Comparison of ENCODE assay signal across 10 cellular contexts in genomic region chr1:11923827-11924113, GRCh38. TPM values are rescaled to one million over a fixed set of nuclear protein-coding genes. Genes with fewer than 3 reads are reported as not detected.
A peak's percentile ranks its signal among the peaks of the same experiment; 100 is the strongest.
DNase-seq lines count a peak whose midpoint lies in the region; ATAC-seq, FAIRE-seq and TF ChIP-seq lines count a peak whose summit lies in the region.
"Had no signal": no experiment of that assay in that cellular context is flagged by ENCODE, and none has a peak within 500 bp of the region (broad histone marks: within the 10 kb centered on the region; RNA-seq: fewer than 3 reads in every experiment).

No MANE protein-coding gene starts in this region.

- CTCF ChIA-PET in activated CD4-positive, alpha-beta T cell treated with anti-CD3 and anti-CD28 coated beads, Interleukin-2, amount 10 ng/mL, durations not matched to agents 7 days and 5 days (lab: Charles Lee) = interaction anchor here (1.0 kb wide), 1 partner anchor 10 kb away, joined by 3 read pairs; no protein-coding TSS in a partner anchor

- peak overlapping the region; percentile 73 for H3K4me3 Mint-ChIP-seq in activated CD4-positive, alpha-beta T cell treated with anti-CD3 and anti-CD28 coated beads, Interleukin-2, amount 10 ng/mL, durations not matched to agents 7 days and 5 days

- intact Hi-C loops in spleen (cut with DNase I; ENCODE audit: low total_unique reads) = no loop called here

- peak overlapping the region; percentile 88 for H3K4me2 ChIP-seq in SU-DHL-6 (ENCODE audit: low read depth, low read length, poor library complexity, severe bottlenecking)

- H3K36me3 ChIP-seq in SU-DHL-6 (ENCODE audit: low read length) (peaks cover 4% of the 10 kb centered on the region; the same call in 1 of the 2 replicates), spleen (peaks cover 0 to 53% (median 48%) of the 10 kb centered on the region in 6 donors)

- no peak for DNase-seq in activated CD4-positive, alpha-beta T cell treated with anti-CD3 and anti-CD28 coated beads, Interleukin-2, amount 10 ng/mL, durations not matched to agents 7 days and 5 days
- no peak for DNase-seq in activated CD4-positive, alpha-beta T cell treated with anti-CD3 and anti-CD28 coated beads, Interleukin-2, amount 50 U/mL, for 4 hours
- DNase-seq in fibroblast of the aortic adventitia (ENCODE audit: low read depth) (no peak), spleen (no peak), GM19239 (ENCODE audit: insufficient read length, low spot score) (no peak)
- DNase-seq: stimulated activated CD4-positive, alpha-beta T cell treated with anti-CD3 and anti-CD28 coated beads, Interleukin-4, amount 100 ng/mL, for 1 hour had no signal

- H3K27ac Mint-ChIP-seq in activated CD4-positive, alpha-beta T cell treated with anti-CD3 and anti-CD28 coated beads, Interleukin-2, amount 10 ng/mL, durations not matched to agents 7 days and 5 days = no peak overlapping the region

- TF ChIP-seq POLR2A in spleen (IDR thresholded peaks at IDR 0.05) = no peak

- H3K4me1 Mint-ChIP-seq in activated CD4-positive, alpha-beta T cell treated with anti-CD3 and anti-CD28 coated beads, Interleukin-2, amount 10 ng/mL, durations not matched to agents 7 days and 5 days = peaks cover 38% of the 10 kb centered on the region

- peak overlapping the region; percentile 64; the same call in 1 of the 2 replicates for H3K9ac ChIP-seq in SU-DHL-6 (ENCODE audit: low read length)

- no peak for FAIRE-seq in GM19239 (lab: Jason Lieb, UNC)
- FAIRE-seq: GM12891 had no signal

- H3K36me3 Mint-ChIP-seq in activated CD4-positive, alpha-beta T cell treated with anti-CD3 and anti-CD28 coated beads, Interleukin-2, amount 10 ng/mL, durations not matched to agents 7 days and 5 days (ENCODE audit: low read depth) = peaks cover 32% of the 10 kb centered on the region

- H3K4me1 ChIP-seq in spleen = peaks cover 27 to 77% (median 64%) of the 10 kb centered on the region in 6 donors

- peaks cover 9% of the 10 kb centered on the region for H3F3A ChIP-seq in SU-DHL-6 (ENCODE audit: insufficient read depth)

- H3K27me3 Mint-ChIP-seq in activated CD4-positive, alpha-beta T cell treated with anti-CD3 and anti-CD28 coated beads, Interleukin-2, amount 10 ng/mL, durations not matched to agents 7 days and 5 days = no peaks in the 10 kb centered on the region

- no peak for TF ChIP-seq CTCF in SU-DHL-6 (IDR thresholded peaks at IDR 0.05; ENCODE audit: insufficient read depth, low read length, poor library complexity, severe bottlenecking)
- TF ChIP-seq CTCF in fibroblast of the aortic adventitia (IDR thresholded peaks at IDR 0.05; ENCODE audit: insufficient read depth, low read length) = no peak
- TF ChIP-seq CTCF in spleen (IDR thresholded peaks at IDR 0.05 in 8 of 11, conservative IDR thresholded peaks at IDR 0.05 in 3 of 11) = no peak

- ATAC-seq in GM21528 (IDR thresholded peaks at IDR 0.05; ENCODE audit: low FRiP score, unreplicated experiment) (no peak), GM21737 (IDR thresholded peaks at IDR 0.05; ENCODE audit: unreplicated experiment) (no peak)

- peaks cover 16% of the 10 kb centered on the region for H4K20me1 ChIP-seq in SU-DHL-6 (ENCODE audit: low read depth, low read length)

- peaks cover 48% of the 10 kb centered on the region for H3K79me2 ChIP-seq in SU-DHL-6 (ENCODE audit: insufficient read depth, low read length)

- H2AFZ ChIP-seq in SU-DHL-6 (ENCODE audit: low read depth, low read length, severe bottlenecking) = no peak overlapping the region

- H3K4me3 ChIP-seq in SU-DHL-6 (ENCODE audit: insufficient read depth, low read length, poor library complexity, severe bottlenecking) (peak overlapping the region; percentile 15), fibroblast of the aortic adventitia (ENCODE audit: low read depth, low read length) (peak overlapping the region; percentile 10), spleen (peak overlapping the region in 6 of 8 donors; percentile 59 to 89 (median 71))

- H3K9me3 ChIP-seq in SU-DHL-6 (ENCODE audit: insufficient read depth, low read length) (no peaks in the 10 kb centered on the region), spleen (no peaks in the 10 kb centered on the region)

- 71 to 85% (median 82%) methylated on average over 5 of the region's 5 CpGs for WGBS in spleen, 5 donors

- H3K27ac ChIP-seq in SU-DHL-6 (ENCODE audit: low read depth, low read length) (no peak overlapping the region), spleen (no peak overlapping the region)

- H3K9me2 ChIP-seq in SU-DHL-6 (replicated peaks; ENCODE audit: insufficient read depth, low read length) = no peaks in the 10 kb centered on the region

- no peaks in the 10 kb centered on the region for H3K9me3 Mint-ChIP-seq in activated CD4-positive, alpha-beta T cell treated with anti-CD3 and anti-CD28 coated beads, Interleukin-2, amount 10 ng/mL, durations not matched to agents 7 days and 5 days

- POLR2A ChIA-PET in activated CD4-positive, alpha-beta T cell treated with anti-CD3 and anti-CD28 coated beads, Interleukin-2, amount 10 ng/mL, durations not matched to agents 7 days and 5 days (lab: Charles Lee) = no interaction called here

- no peaks in the 10 kb centered on the region for H3K27me3 ChIP-seq in SU-DHL-6 (ENCODE audit: low read length)
- no peaks in the 10 kb centered on the region for H3K27me3 ChIP-seq in spleen (replicated peaks in 1 of 7)

RNA-seq across cellular contexts. Expression of gene KIAA2013, which starts 2.5 kb away (rescaled TPM):
- 10 to 100 TPM; 35.1 to 36.8 TPM for total RNA-seq in activated CD4-positive, alpha-beta T cell treated with anti-CD3 and anti-CD28 coated beads, Interleukin-2, amount 10 ng/mL, durations not matched to agents 7 days and 5 days
- total RNA-seq in fibroblast of the aortic adventitia (ENCODE audit: low replicate concordance) = 37.8 and 86.9 TPM in 2 replicates
- 10 to 100 TPM; 39.0 to 93.0 (median 45.8) TPM for total RNA-seq in spleen
- 10 to 100 TPM; 20.7 to 36.2 (median 26.5) TPM for polyA plus RNA-seq in spleen

RNA-seq across cellular contexts. Expression of gene PLOD1, which starts 10.7 kb away (rescaled TPM):
- total RNA-seq in activated CD4-positive, alpha-beta T cell treated with anti-CD3 and anti-CD28 coated beads, Interleukin-2, amount 10 ng/mL, durations not matched to agents 7 days and 5 days = 10 to 100 TPM; 10.5 to 11.1 TPM
- 116 and 123 TPM in 2 replicates for total RNA-seq in fibroblast of the aortic adventitia (ENCODE audit: low replicate concordance)
- total RNA-seq in spleen = 10 to 100 TPM; 40.0 to 53.4 (median 46.4) TPM
- 10 to 100 TPM; 11.6 to 19.7 (median 14.5) TPM for polyA plus RNA-seq in spleen

RNA-seq across cellular contexts. Expression of gene MFN2, which starts 56.5 kb away (rescaled TPM):
- 10 to 100 TPM; 46.3 to 60.3 TPM for total RNA-seq in activated CD4-positive, alpha-beta T cell treated with anti-CD3 and anti-CD28 coated beads, Interleukin-2, amount 10 ng/mL, durations not matched to agents 7 days and 5 days
- total RNA-seq in fibroblast of the aortic adventitia (ENCODE audit: low replicate concordance) (41.9 and 59.7 TPM in 2 replicates), spleen (10 to 100 TPM; 47.3 to 69.6 (median 62.9) TPM)
- 10 to 100 TPM; 14.8 to 28.1 (median 16.2) TPM for polyA plus RNA-seq in spleen

Comparison
In these comparisons a context has a peak if more than half of its experiments do, and no peak if none do; other contexts are left out.
1. H3K4me3 ChIP-seq: peak in every context shown above with its lines; median percentile 71 in spleen; 15 in SU-DHL-6; 10 in fibroblast of the aortic adventitia.